In the genomic region with DNA sequence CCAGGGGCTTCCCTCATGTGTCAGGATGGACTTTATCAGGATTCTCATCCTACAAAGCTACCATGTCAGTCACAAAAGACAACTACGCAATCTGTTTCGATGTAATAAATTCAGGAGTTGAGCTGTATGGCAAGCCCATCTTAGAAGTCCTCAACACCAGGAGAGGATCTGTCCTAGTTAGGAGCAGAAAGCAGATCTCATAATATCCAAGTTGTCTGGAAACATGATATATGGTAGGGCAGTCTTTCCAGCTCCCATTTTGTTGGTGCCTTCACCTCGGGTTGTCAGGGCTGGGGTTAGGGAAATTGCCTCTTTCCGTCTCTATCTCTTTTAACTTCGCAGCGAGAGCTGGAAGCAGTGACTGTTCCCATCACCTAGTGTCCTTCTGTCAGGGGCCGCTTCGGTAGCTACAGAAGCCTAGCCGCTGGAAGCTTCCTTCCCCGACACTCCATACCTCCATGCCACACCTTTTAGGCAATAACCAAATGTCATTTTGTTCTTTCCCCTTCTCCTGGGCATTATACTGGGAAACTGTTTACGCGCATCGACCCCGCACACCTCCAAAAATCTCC, we compare ENCODE assay signal across 1 cellular context.
TF ChIP-seq lines count a peak whose summit lies in the region.

No MANE protein-coding gene starts in this region.

TF ChIP-seq in K562, 482 proteins besides CTCF, POLR2A, EP300 and RAD21:
- no peak for TF ChIP-seq NEUROD1 (IDR thresholded peaks at IDR 0.05; ENCODE audit: borderline replicate concordance, low read depth, low read length, partially characterized antibody)
- TF ChIP-seq CTBP1 (IDR thresholded peaks at IDR 0.05; ENCODE audit: borderline replicate concordance), result no peak
- TF ChIP-seq BRCA1 (IDR thresholded peaks at IDR 0.05), result no peak
- TF ChIP-seq BRCA1 (CRISPR knock-in tag; IDR thresholded peaks at IDR 0.05), result no peak
- TF ChIP-seq, protein P1, sequence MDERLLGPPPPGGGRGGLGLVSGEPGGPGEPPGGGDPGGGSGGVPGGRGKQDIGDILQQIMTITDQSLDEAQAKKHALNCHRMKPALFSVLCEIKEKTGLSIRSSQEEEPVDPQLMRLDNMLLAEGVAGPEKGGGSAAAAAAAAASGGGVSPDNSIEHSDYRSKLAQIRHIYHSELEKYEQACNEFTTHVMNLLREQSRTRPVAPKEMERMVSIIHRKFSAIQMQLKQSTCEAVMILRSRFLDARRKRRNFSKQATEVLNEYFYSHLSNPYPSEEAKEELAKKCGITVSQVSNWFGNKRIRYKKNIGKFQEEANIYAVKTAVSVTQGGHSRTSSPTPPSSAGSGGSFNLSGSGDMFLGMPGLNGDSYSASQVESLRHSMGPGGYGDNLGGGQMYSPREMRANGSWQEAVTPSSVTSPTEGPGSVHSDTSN (CRISPR knock-in tag; IDR thresholded peaks at IDR 0.05; ENCODE audit: low read depth), result no peak
- TF ChIP-seq, protein P1 (tag; conservative IDR thresholded peaks at IDR 0.05; ENCODE audit: low read depth), result no peak
- TF ChIP-seq ZNF431 (CRISPR knock-in tag; IDR thresholded peaks at IDR 0.05), result no peak
- TF ChIP-seq, protein P2, sequence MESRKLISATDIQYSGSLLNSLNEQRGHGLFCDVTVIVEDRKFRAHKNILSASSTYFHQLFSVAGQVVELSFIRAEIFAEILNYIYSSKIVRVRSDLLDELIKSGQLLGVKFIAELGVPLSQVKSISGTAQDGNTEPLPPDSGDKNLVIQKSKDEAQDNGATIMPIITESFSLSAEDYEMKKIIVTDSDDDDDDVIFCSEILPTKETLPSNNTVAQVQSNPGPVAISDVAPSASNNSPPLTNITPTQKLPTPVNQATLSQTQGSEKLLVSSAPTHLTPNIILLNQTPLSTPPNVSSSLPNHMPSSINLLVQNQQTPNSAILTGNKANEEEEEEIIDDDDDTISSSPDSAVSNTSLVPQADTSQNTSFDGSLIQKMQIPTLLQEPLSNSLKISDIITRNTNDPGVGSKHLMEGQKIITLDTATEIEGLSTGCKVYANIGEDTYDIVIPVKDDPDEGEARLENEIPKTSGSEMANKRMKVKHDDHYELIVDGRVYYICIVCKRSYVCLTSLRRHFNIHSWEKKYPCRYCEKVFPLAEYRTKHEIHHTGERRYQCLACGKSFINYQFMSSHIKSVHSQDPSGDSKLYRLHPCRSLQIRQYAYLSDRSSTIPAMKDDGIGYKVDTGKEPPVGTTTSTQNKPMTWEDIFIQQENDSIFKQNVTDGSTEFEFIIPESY (CRISPR knock-in tag; IDR thresholded peaks at IDR 0.05), result no peak
- TF ChIP-seq ZNF124 (CRISPR knock-in tag; IDR thresholded peaks at IDR 0.05), result no peak
